Comparison of ENCODE assay signal across 25 cellular contexts in the genomic region with DNA sequence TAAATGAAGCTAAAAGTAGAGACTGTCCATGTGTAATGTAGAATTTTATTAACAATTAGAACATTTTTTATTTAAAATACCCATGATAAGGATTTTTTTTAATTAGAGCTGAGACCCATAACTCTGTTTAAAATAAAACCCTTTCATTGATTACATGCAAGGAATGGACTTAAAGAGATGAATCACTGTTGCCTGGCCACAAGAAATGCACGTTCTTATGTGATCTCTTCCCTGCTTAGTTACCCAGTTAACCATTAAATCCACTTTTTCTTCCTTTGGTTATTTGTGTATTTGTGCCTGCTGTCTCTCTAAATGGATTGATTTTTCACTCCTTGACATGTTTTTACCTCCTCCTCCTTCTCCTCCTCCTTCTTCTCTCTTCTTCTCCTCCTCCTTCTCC.
"Had no signal": no experiment of that assay in that cellular context is flagged by ENCODE, and none has a peak within 500 bp of the region (broad histone marks: within the 10 kb centered on the region; RNA-seq: fewer than 3 reads in every experiment).

No MANE protein-coding gene starts in this region.

- H3K9me3 ChIP-seq: esophagus squamous epithelium, lower lobe of right lung, mucosa of descending colon, neutrophil, pancreas, right lobe of liver, thoracic aorta, tibial nerve, upper lobe of left lung had no signal

- H3K27me3 ChIP-seq: esophagus squamous epithelium, hepatocyte, neutrophil, pancreas, right lobe of liver, tibial nerve, upper lobe of left lung had no signal

- H3K4me3 Mint-ChIP-seq: mesothelial cell of epicardium; naive B cell; natural killer cell treated with Interleukin-12 subunit alpha and Interleukin-12 subunit beta and Interleukin-15 and Interleukin-18, amount 100 ng/mL, for 72 hours; neural crest cell; stimulated activated naive B cell treated with anti-CD40 and anti-IgM and Interleukin-4, amounts not matched to agents 10 μg/mL and 1 μg/mL and 100 μg/mL, for 72 hours; stimulated activated naive CD8-positive, alpha-beta T cell treated with anti-CD3 and anti-CD28 coated beads, Interleukin-15, Interleukin-2, amounts not matched to agents 100 ng/mL and 50 ng/mL, for 24 hours had no signal

- H3K36me3 ChIP-seq: esophagus squamous epithelium, lower lobe of right lung, neutrophil, pancreas, right lobe of liver, thoracic aorta, tibial nerve, upper lobe of left lung had no signal

- H3K9me3 Mint-ChIP-seq: neural crest cell had no signal

- H3K36me3 Mint-ChIP-seq: mesothelial cell of epicardium; naive B cell; stimulated activated naive B cell treated with anti-CD40 and anti-IgM and Interleukin-4, amounts not matched to agents 10 μg/mL and 1 μg/mL and 100 μg/mL, for 72 hours had no signal

- ATAC-seq: left ventricle myocardium superior; lower lobe of right lung; mucosa of descending colon; natural killer cell treated with Interleukin-12 subunit alpha and Interleukin-12 subunit beta and Interleukin-15 and Interleukin-18, amount 100 ng/mL, for 72 hours; pancreas; right lobe of liver; stimulated activated naive B cell treated with anti-CD40 and anti-IgM and Interleukin-4, amounts not matched to agents 10 μg/mL and 1 μg/mL and 100 μg/mL, for 72 hours had no signal

- H3K4me1 Mint-ChIP-seq: mesothelial cell of epicardium; naive B cell; neural crest cell; stimulated activated naive B cell treated with anti-CD40 and anti-IgM and Interleukin-4, amounts not matched to agents 10 μg/mL and 1 μg/mL and 100 μg/mL, for 72 hours had no signal

- DNase-seq: dermis blood vessel endothelial cell; effector memory CD4-positive, alpha-beta T cell; erythroblast; esophagus squamous epithelium; head of caudate nucleus; kidney glomerular epithelial cell; left ventricle myocardium superior; lower lobe of right lung; mucosa of descending colon; naive B cell; pancreas; right lobe of liver; stimulated activated CD4-positive, alpha-beta T cell treated with anti-CD3 and anti-CD28 coated beads, Interleukin-2, amount 100 ng/mL, for 24 hours; stimulated activated CD4-positive, alpha-beta T cell treated with anti-CD3 and anti-CD28 coated beads, Interleukin-4, amount 100 ng/mL, for 24 hours; stimulated activated naive B cell treated with anti-CD40 and anti-IgM and Interleukin-4, amounts not matched to agents 10 μg/mL and 1 μg/mL and 100 μg/mL, for 72 hours; upper lobe of left lung had no signal

- H3K4me3 ChIP-seq: coronary artery, esophagus squamous epithelium, hepatocyte, lower lobe of right lung, mucosa of descending colon, pancreas, right lobe of liver, thoracic aorta, tibial nerve, upper lobe of left lung had no signal

- H3K4me1 ChIP-seq: esophagus squamous epithelium, lower lobe of right lung, pancreas, right lobe of liver, tibial nerve, upper lobe of left lung had no signal

- H3K27me3 Mint-ChIP-seq: naive B cell; natural killer cell treated with Interleukin-12 subunit alpha and Interleukin-12 subunit beta and Interleukin-15 and Interleukin-18, amount 100 ng/mL, for 72 hours; stimulated activated naive B cell treated with anti-CD40 and anti-IgM and Interleukin-4, amounts not matched to agents 10 μg/mL and 1 μg/mL and 100 μg/mL, for 72 hours; stimulated activated naive CD8-positive, alpha-beta T cell treated with anti-CD3 and anti-CD28 coated beads, Interleukin-15, Interleukin-2, amounts not matched to agents 100 ng/mL and 50 ng/mL, for 24 hours had no signal

- H3K27ac ChIP-seq: coronary artery, esophagus squamous epithelium, hepatocyte, lower lobe of right lung, neutrophil, pancreas, right lobe of liver, thoracic aorta, tibial nerve, upper lobe of left lung had no signal

- H3K27ac Mint-ChIP-seq: mesothelial cell of epicardium; naive B cell; natural killer cell treated with Interleukin-12 subunit alpha and Interleukin-12 subunit beta and Interleukin-15 and Interleukin-18, amount 100 ng/mL, for 72 hours; stimulated activated naive B cell treated with anti-CD40 and anti-IgM and Interleukin-4, amounts not matched to agents 10 μg/mL and 1 μg/mL and 100 μg/mL, for 72 hours; stimulated activated naive CD8-positive, alpha-beta T cell treated with anti-CD3 and anti-CD28 coated beads, Interleukin-15, Interleukin-2, amounts not matched to agents 100 ng/mL and 50 ng/mL, for 24 hours had no signal
